Comparison of ENCODE assay signal across 8 cellular contexts in genomic region chr16:3401719-3402397, GRCh38. TPM values are rescaled to one million over a fixed set of nuclear protein-coding genes. Genes with fewer than 3 reads are reported as not detected.
DNase-seq lines count a peak whose midpoint lies in the region; ATAC-seq, FAIRE-seq and TF ChIP-seq lines count a peak whose summit lies in the region.

No MANE protein-coding gene starts in this region.

- TF ChIP-seq CTCF in bronchial epithelial cell (IDR thresholded peaks at IDR 0.05; ENCODE audit: insufficient read depth, low read length, severe bottlenecking) = no peak

- H3K9me3 ChIP-seq in mesodermal cell (ENCODE audit: control insufficient read depth, low read length) = peaks cover 31% of the 10 kb centered on the region

- H3K27me3 ChIP-seq in bronchial epithelial cell (ENCODE audit: control insufficient read depth, insufficient read depth, low read length) = no peaks in the 10 kb centered on the region

- WGBS in mesodermal cell (ENCODE audit: insufficient coverage in 2 of 2), 2 experiments = 15 to 39% methylated on average over 10 to 14 of the region's 17 CpGs

- no peak for ATAC-seq in GM18498 (IDR thresholded peaks at IDR 0.05; ENCODE audit: unreplicated experiment)
- no peak for ATAC-seq in GM19455 (IDR thresholded peaks at IDR 0.05; ENCODE audit: unreplicated experiment)
- no peak for ATAC-seq in HG03159 (IDR thresholded peaks at IDR 0.05; ENCODE audit: unreplicated experiment)

- H3K36me3 ChIP-seq in bronchial epithelial cell (ENCODE audit: control insufficient read depth, insufficient read depth, low read length) = peaks cover 10% of the 10 kb centered on the region
- peaks cover 61% of the 10 kb centered on the region for H3K36me3 ChIP-seq in mesodermal cell (ENCODE audit: control insufficient read depth, insufficient read depth, low read length)

- no peaks in the 10 kb centered on the region for H3K4me1 ChIP-seq in mesodermal cell (ENCODE audit: control insufficient read depth, insufficient read depth, low read length, poor library complexity, severe bottlenecking)

- DNase-seq in NCI-H748 (lab: John Stamatoyannopoulos, UW; ENCODE audit: unreplicated experiment) = peak; percentile 19
- DNase-seq in NCI-H748 treated with DMSO at 0.1 percent for 48 hours (lab: John Stamatoyannopoulos, UW) = no peak
- DNase-seq in NAMALWA (ENCODE audit: low spot score) = peak; percentile 35
- DNase-seq in bronchial epithelial cell (ENCODE audit: low read depth) = no peak

- no peak for FAIRE-seq in bronchial epithelial cell (lab: Jason Lieb, UNC)

- H3K4me3 ChIP-seq in bronchial epithelial cell (ENCODE audit: low read depth, low read length) (peak overlapping the region; percentile 73), mesodermal cell (ENCODE audit: extremely low read depth, insufficient read depth, low read length, poor library complexity, severe bottlenecking) (peak overlapping the region; percentile 91)

- peak overlapping the region; percentile 52 for H3K27ac ChIP-seq in mesodermal cell (ENCODE audit: low read depth, low read length, severe bottlenecking)

RNA-seq across cellular contexts. Expression of gene ZNF174, which starts 0.8 kb away (rescaled TPM):
- 4.2 TPM in 2 replicates for total RNA-seq in bronchial epithelial cell
- polyA plus RNA-seq in mesodermal cell (2013, experiment 1 of 2) = 10.0 TPM
- polyA plus RNA-seq in mesodermal cell (2013, experiment 2 of 2) = 8.4 TPM

RNA-seq across cellular contexts. Expression of gene ZSCAN32, which starts 1.1 kb away (rescaled TPM):
- total RNA-seq in bronchial epithelial cell = 15.6 and 17.4 TPM in 2 replicates
- polyA plus RNA-seq in mesodermal cell (2013, experiment 1 of 2) = 15.2 TPM
- 14.1 TPM for polyA plus RNA-seq in mesodermal cell (2013, experiment 2 of 2)

RNA-seq across cellular contexts. Expression of gene ZNF597, which starts 41.4 kb away (rescaled TPM):
- total RNA-seq in bronchial epithelial cell = 1.3 and 1.9 TPM in 2 replicates
- 1.9 TPM for polyA plus RNA-seq in mesodermal cell (2013, experiment 1 of 2)
- 2.2 TPM for polyA plus RNA-seq in mesodermal cell (2013, experiment 2 of 2)

RNA-seq across cellular contexts. Expression of gene NAA60, which starts 41.6 kb away (rescaled TPM):
- total RNA-seq in bronchial epithelial cell = 5.0 and 10.0 TPM in 2 replicates
- 54.4 TPM for polyA plus RNA-seq in mesodermal cell (2013, experiment 1 of 2)
- 43.7 TPM for polyA plus RNA-seq in mesodermal cell (2013, experiment 2 of 2)

RNA-seq across cellular contexts. Expression of gene OR2C1, which starts 46.2 kb away (rescaled TPM):
- total RNA-seq in bronchial epithelial cell = not detected in 2 replicates
- polyA plus RNA-seq in mesodermal cell (2013, experiment 1 of 2) = not detected
- polyA plus RNA-seq in mesodermal cell (2013, experiment 2 of 2) = 0.20 TPM

Comparison
In these comparisons a context has a peak if more than half of its experiments do, and no peak if none do; other contexts are left out.
1. DNase-seq: peak in NCI-H748 (single experiment) and NAMALWA (single experiment); none in NCI-H748 treated with DMSO at 0.1 percent for 48 hours (single experiment) and bronchial epithelial cell (single experiment).